17 cellular contexts compared by ENCODE assay signal in genomic region chr14:93857500-93857899, GRCh38.
DNase-seq lines count a peak whose midpoint lies in the region; ATAC-seq and TF ChIP-seq lines count a peak whose summit lies in the region.
"Had no signal": no experiment of that assay in that cellular context is flagged by ENCODE, and none has a peak within 500 bp of the region (broad histone marks: within the 10 kb centered on the region; RNA-seq: fewer than 3 reads in every experiment).

No MANE protein-coding gene starts in this region.

- H3K4me3 ChIP-seq in prostate gland: no peak overlapping the region
- H3K4me3 ChIP-seq: cardiac muscle cell had no signal

- H3K36me3 ChIP-seq in prostate gland: no peaks in the 10 kb centered on the region
- H3K36me3 ChIP-seq: cardiac muscle cell had no signal

- no peak for TF ChIP-seq POLR2A in prostate gland (IDR thresholded peaks at IDR 0.05)

- peak; percentile 98 for DNase-seq in DMS79 treated with DMSO at 0.1 percent for 48 hours (lab: John Stamatoyannopoulos, UW)
- peak; percentile 62 for DNase-seq in NCI-H1694 (lab: John Stamatoyannopoulos, UW)
- DNase-seq in cerebellum (ENCODE audit: low spot score): peak; percentile 71
- DNase-seq in prostate gland (ENCODE audit: low spot score): peak; percentile 30
- DNase-seq in stimulated activated naive CD4-positive, alpha-beta T cell treated with Interleukin-2 at 50 U/mL for 16 hours (lab: John Stamatoyannopoulos, UW): no peak
- no peak for DNase-seq in mucosa of gallbladder (ENCODE audit: low spot score)
- DNase-seq: activated CD4-positive, alpha-beta T cell treated with anti-CD3 and anti-CD28 coated beads, Interleukin-2, amount 50 U/mL, for 48 hours; activated naive CD8-positive, alpha-beta T cell treated with anti-CD3 and anti-CD28 coated beads, Interleukin-2, amount 50 U/mL, for 24 hours; activated T-cell treated with anti-CD3 and anti-CD28 coated beads, Interleukin-2, amount 50 U/mL, for 72 hours; effector memory CD8-positive, alpha-beta T cell; Kasumi-1; midbrain; NCI-H1930; SHP77 treated with DMSO at 0.1 percent for 48 hours; T1000 had no signal

- intact Hi-C loops in prostate gland (cut with DNase I): loop anchor here (5.0 kb wide), 1 partner anchor 35 kb away; no protein-coding TSS in a partner anchor

- WGBS in prostate gland: 23% methylated on average over 9 of the region's 9 CpGs

- no peaks in the 10 kb centered on the region for H3K9me3 ChIP-seq in prostate gland

- ATAC-seq in GM21390 (IDR thresholded peaks at IDR 0.05; ENCODE audit: unreplicated experiment): no peak
- ATAC-seq: activated naive CD8-positive, alpha-beta T cell treated with anti-CD3 and anti-CD28 coated beads, Interleukin-2, amount 50 U/mL, for 24 hours; activated T-cell treated with anti-CD3 and anti-CD28 coated beads, Interleukin-2, amount 50 U/mL, for 72 hours; effector memory CD8-positive, alpha-beta T cell had no signal

- peak overlapping the region; percentile 6 to 7 for H3K27ac ChIP-seq in prostate gland
- H3K27ac ChIP-seq: cardiac muscle cell had no signal

- TF ChIP-seq CTCF in prostate gland (IDR thresholded peaks at IDR 0.05): no peak

- H3K27me3 ChIP-seq in prostate gland (replicated peaks; ENCODE audit: insufficient read depth): no peaks in the 10 kb centered on the region
- H3K27me3 ChIP-seq: cardiac muscle cell had no signal

- peaks cover 2% of the 10 kb centered on the region for H3K4me1 ChIP-seq in prostate gland (replicated peaks)

Comparison
In these comparisons a context has a peak if more than half of its experiments do, and no peak if none do; other contexts are left out.
1. DNase-seq: peak in DMS79 treated with DMSO at 0.1 percent for 48 hours (single experiment), NCI-H1694 (single experiment), cerebellum (single experiment) and prostate gland (single experiment); none in stimulated activated naive CD4-positive, alpha-beta T cell treated with Interleukin-2 at 50 U/mL for 16 hours (single experiment) and mucosa of gallbladder (single experiment).